In the genomic region with DNA sequence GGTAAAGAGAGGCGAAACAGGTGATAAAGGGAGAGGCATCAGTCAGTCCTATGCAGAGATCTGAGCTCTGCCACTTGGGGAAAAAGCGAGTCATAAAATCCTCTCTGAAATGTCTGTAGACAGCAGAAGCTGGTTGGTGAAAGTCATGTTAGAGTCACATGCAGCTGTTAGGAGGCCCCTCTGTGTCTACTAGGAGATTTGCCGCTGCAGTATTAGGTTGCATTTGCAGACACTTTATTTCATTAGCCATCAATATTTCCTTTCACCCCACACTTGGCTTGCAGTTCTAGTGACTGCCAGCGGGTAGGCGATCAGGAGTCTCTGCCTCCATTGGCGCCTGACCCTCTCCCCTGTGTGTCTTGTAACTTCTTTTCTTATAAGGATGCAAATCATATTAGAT, we compare ENCODE assay signal across 12 cellular contexts. TPM values are rescaled to one million over a fixed set of nuclear protein-coding genes. Genes with fewer than 3 reads are reported as not detected.
DNase-seq lines count a peak whose midpoint lies in the region; ATAC-seq and TF ChIP-seq lines count a peak whose summit lies in the region.
"Had no signal": no experiment of that assay in that cellular context is flagged by ENCODE, and none has a peak within 500 bp of the region (broad histone marks: within the 10 kb centered on the region; RNA-seq: fewer than 3 reads in every experiment).

No MANE protein-coding gene starts in this region.

- H3K4me1 ChIP-seq in A673 (ENCODE audit: insufficient read depth, low read length, poor library complexity, severe bottlenecking) (peaks cover 17% of the 10 kb centered on the region), GM23248 (ENCODE audit: insufficient read depth) (peaks cover 8% of the 10 kb centered on the region), PC-9 (replicated peaks; ENCODE audit: insufficient read depth) (peaks cover 9% of the 10 kb centered on the region; the same call in 1 of the 2 replicates), foreskin keratinocyte (no peaks in the 10 kb centered on the region)
- no peaks in the 10 kb centered on the region for H3K4me1 ChIP-seq in naive thymus-derived CD4-positive, alpha-beta T cell (ENCODE audit: control insufficient read depth in 2 of 2, insufficient read depth in 2 of 2, low read length in 2 of 2)
- H3K4me1 ChIP-seq: colonic mucosa, parathyroid adenoma had no signal

- POLR2A ChIA-PET in A673 (lab: Charles Lee; ENCODE audit: low non-redundant PET) (interaction anchor here (0.6 kb wide), 1 partner anchor 31 kb away, joined by 3 read pairs; no protein-coding TSS in a partner anchor), PC-9 (lab: Charles Lee; ENCODE audit: unreplicated experiment) (no interaction called here), RWPE1 (lab: Yijun Ruan, JAX; ENCODE audit: low non-redundant PET) (no interaction called here)
- POLR2A ChIA-PET in naive thymus-derived CD4-positive, alpha-beta T cell (lab: Charles Lee): no interaction called here

- H3K36me3 Mint-ChIP-seq in naive thymus-derived CD4-positive, alpha-beta T cell: no peaks in the 10 kb centered on the region

- CTCF ChIA-PET in A673 (lab: Charles Lee) (no interaction called here), PC-9 (lab: Charles Lee) (no interaction called here), RWPE1 (lab: Yijun Ruan, JAX) (no interaction called here)
- CTCF ChIA-PET in naive thymus-derived CD4-positive, alpha-beta T cell (lab: Charles Lee): interaction anchor here (1.4 kb wide), 1 partner anchor 85 kb away, joined by 3 read pairs; no protein-coding TSS in a partner anchor

- H3K27me3 Mint-ChIP-seq in naive thymus-derived CD4-positive, alpha-beta T cell: peaks cover 16 to 30% (median 18%) of the 10 kb centered on the region in 5 donors

- in situ Hi-C loops in GM23248 (cut with MboI): no loop called here

- H3K4me3 Mint-ChIP-seq in naive thymus-derived CD4-positive, alpha-beta T cell: no peak overlapping the region
- H3K4me3 Mint-ChIP-seq: activated CD4-positive, alpha-beta memory T cell treated with anti-CD3 and anti-CD28 coated beads, Interleukin-2, amount 10 ng/mL, durations not matched to agents 7 days and 5 days had no signal

- intact Hi-C loops in A673 (cut with micrococcal nuclease; ENCODE audit: unreplicated experiment): no loop called here
- intact Hi-C loops in PC-9 (cut with micrococcal nuclease; ENCODE audit: unreplicated experiment): no loop called here
- intact Hi-C loops in naive thymus-derived CD4-positive, alpha-beta T cell (cut with micrococcal nuclease): no loop called here
- intact Hi-C loops in left cardiac atrium (cut with DNase I): no loop called here

- no peak overlapping the region for H3K4me2 ChIP-seq in GM23248 (ENCODE audit: unreplicated experiment)
- H3K4me2 ChIP-seq in PC-9: peak overlapping the region; percentile 24; the same call in 1 of the 2 replicates

- H3K27ac Mint-ChIP-seq in naive thymus-derived CD4-positive, alpha-beta T cell: no peak overlapping the region
- H3K27ac Mint-ChIP-seq: activated CD4-positive, alpha-beta memory T cell treated with anti-CD3 and anti-CD28 coated beads, Interleukin-2, amount 10 ng/mL, durations not matched to agents 7 days and 5 days had no signal

- BruUV-seq in A673 (replicated peaks; lab: Mats Ljungman, UMichigan) (no TSS peak), PC-9 (replicated peaks; lab: Mats Ljungman, UMichigan) (no TSS peak)

- peaks cover 3 to 12% (median 9%) of the 10 kb centered on the region in 7 donors for H3K4me1 Mint-ChIP-seq in naive thymus-derived CD4-positive, alpha-beta T cell

- no peaks in the 10 kb centered on the region for H3K36me3 ChIP-seq in A673 (ENCODE audit: insufficient read depth, low read length, poor library complexity, severe bottlenecking)
- H3K36me3 ChIP-seq in GM23248 (ENCODE audit: low read depth): no peaks in the 10 kb centered on the region
- H3K36me3 ChIP-seq in PC-9 (ENCODE audit: low read depth): no peaks in the 10 kb centered on the region
- no peaks in the 10 kb centered on the region for H3K36me3 ChIP-seq in naive thymus-derived CD4-positive, alpha-beta T cell (ENCODE audit: control insufficient read depth in 2 of 3, insufficient read depth in 3 of 3, low read length in 3 of 3)
- H3K36me3 ChIP-seq: colonic mucosa had no signal

- no peak overlapping the region for H3K27ac ChIP-seq in A673 (ENCODE audit: low read depth, low read length, poor library complexity, severe bottlenecking)
- no peak overlapping the region for H3K27ac ChIP-seq in GM23248
- H3K27ac ChIP-seq in PC-9: no peak overlapping the region
- H3K27ac ChIP-seq in foreskin keratinocyte: no peak overlapping the region
- no peak overlapping the region for H3K27ac ChIP-seq in naive thymus-derived CD4-positive, alpha-beta T cell (ENCODE audit: low read depth, low read length)
- no peak overlapping the region for H3K27ac ChIP-seq in RWPE1
- H3K27ac ChIP-seq: colonic mucosa, parathyroid adenoma had no signal

- H3K9me2 ChIP-seq in GM23248 (ENCODE audit: insufficient read depth): no peaks in the 10 kb centered on the region
- H3K9me2 ChIP-seq in PC-9 (ENCODE audit: insufficient read depth): no peaks in the 10 kb centered on the region; the same call in 1 of the 2 replicates

- 81 to 83% methylated on average over 6 of the region's 6 CpGs for WGBS in GM23248 (ENCODE audit: low coverage in 1 of 2, low lambda C conversion rate in 2 of 2, missing lambda C conversion rate in 2 of 2), 2 experiments

- H2AFZ ChIP-seq in GM23248: no peak overlapping the region
- H2AFZ ChIP-seq in PC-9: no peak overlapping the region
- H2AFZ ChIP-seq: parathyroid adenoma had no signal

- H3K4me3 ChIP-seq in A673 (ENCODE audit: low read depth, low read length, poor library complexity, severe bottlenecking) (no peak overlapping the region), GM23248 (no peak overlapping the region), PC-9 (no peak overlapping the region)
- H3K4me3 ChIP-seq in naive thymus-derived CD4-positive, alpha-beta T cell (ENCODE audit: low read length): no peak overlapping the region
- H3K4me3 ChIP-seq: colonic mucosa had no signal

- DNase-seq in A673 (ENCODE audit: low spot score) (peak; percentile 14), GM23248 (peak; percentile 49), PC-9 (no peak), foreskin keratinocyte (no peak), NCI-H1048 (lab: John Stamatoyannopoulos, UW) (no peak), left cardiac atrium (no peak), RWPE1 (ENCODE audit: low spot score) (no peak)
- DNase-seq in naive thymus-derived CD4-positive, alpha-beta T cell: no peak
- DNase-seq: activated CD4-positive, alpha-beta memory T cell treated with anti-CD3 and anti-CD28 coated beads, Interleukin-2, amount 10 ng/mL, durations not matched to agents 7 days and 5 days; C1 segment of cervical spinal cord; colonic mucosa had no signal

- no peaks in the 10 kb centered on the region for H3K9me3 Mint-ChIP-seq in naive thymus-derived CD4-positive, alpha-beta T cell
- H3K9me3 Mint-ChIP-seq: activated CD4-positive, alpha-beta memory T cell treated with anti-CD3 and anti-CD28 coated beads, Interleukin-2, amount 10 ng/mL, durations not matched to agents 7 days and 5 days had no signal

- H3K79me2 ChIP-seq in GM23248 (ENCODE audit: insufficient read depth) (no peaks in the 10 kb centered on the region), PC-9 (ENCODE audit: low read depth) (no peaks in the 10 kb centered on the region)
- H3K79me2 ChIP-seq: parathyroid adenoma had no signal

- H3K27me3 ChIP-seq in A673 (replicated peaks; ENCODE audit: insufficient read depth, low read depth, low read length, poor library complexity) (no peaks in the 10 kb centered on the region), GM23248 (replicated peaks; ENCODE audit: insufficient read depth) (no peaks in the 10 kb centered on the region), PC-9 (ENCODE audit: insufficient read depth, low read depth) (no peaks in the 10 kb centered on the region), foreskin keratinocyte (peaks cover 21% of the 10 kb centered on the region)
- no peaks in the 10 kb centered on the region for H3K27me3 ChIP-seq in naive thymus-derived CD4-positive, alpha-beta T cell (ENCODE audit: control insufficient read depth in 2 of 2, insufficient read depth in 2 of 2, low read length in 2 of 2)
- H3K27me3 ChIP-seq: colonic mucosa had no signal

- ATAC-seq in foreskin keratinocyte (peak; percentile 72), left cardiac atrium (no peak)
- no peak for ATAC-seq in naive thymus-derived CD4-positive, alpha-beta T cell

- TF ChIP-seq CTCF in A673 (conservative IDR thresholded peaks at IDR 0.05; ENCODE audit: low read depth, low read length) (0 out of 2 replicates have a peak, but pooled peaks have one; percentile 14), PC-9 (conservative IDR thresholded peaks at IDR 0.05) (no peak; the same call in 1 of the 2 replicates), foreskin keratinocyte (conservative IDR thresholded peaks at IDR 0.05) (no peak), RWPE1 (conservative IDR thresholded peaks at IDR 0.05; ENCODE audit: low read depth) (no peak)

- H3K9ac ChIP-seq in GM23248: no peak overlapping the region
- H3K9ac ChIP-seq: parathyroid adenoma had no signal

- H3F3A ChIP-seq in GM23248 (ENCODE audit: insufficient read depth) (no peaks in the 10 kb centered on the region), PC-9 (ENCODE audit: insufficient read depth, low read depth) (peaks cover 3% of the 10 kb centered on the region; the same call in 1 of the 2 replicates)

- H4K20me1 ChIP-seq in GM23248 (ENCODE audit: insufficient read depth) (no peaks in the 10 kb centered on the region), PC-9 (ENCODE audit: insufficient read depth) (no peaks in the 10 kb centered on the region)

- H3K9me3 ChIP-seq in A673 (ENCODE audit: low read depth, low read length, poor library complexity, severe bottlenecking) (no peaks in the 10 kb centered on the region), GM23248 (ENCODE audit: low read depth) (no peaks in the 10 kb centered on the region), PC-9 (ENCODE audit: insufficient read depth, low read depth) (no peaks in the 10 kb centered on the region)
- no peaks in the 10 kb centered on the region for H3K9me3 ChIP-seq in naive thymus-derived CD4-positive, alpha-beta T cell (ENCODE audit: control insufficient read depth in 2 of 3, low read length in 3 of 3)
- H3K9me3 ChIP-seq: colonic mucosa had no signal

RNA-seq across cellular contexts. Expression of a gene that starts 16.2 kb away (rescaled TPM):
- total RNA-seq in A673 (2021) (not detected in 2 replicates), PC-9 (2021) (not detected in 2 replicates), foreskin keratinocyte (not detected in 2 replicates), left cardiac atrium (under 1 TPM in 1 of 2 donors, not detected in 1; 0.13 TPM)
- not detected in 2 replicates for total RNA-seq in GM23248 (2014; rRNA removed; shearing (Covaris generic))
- polyA plus RNA-seq in GM23248 (2016; fragmentation: Nextera tagmentation; extraction: Ambion mirVana) (not detected in 2 replicates), foreskin keratinocyte (not detected in 2 replicates)
- total RNA-seq in naive thymus-derived CD4-positive, alpha-beta T cell: under 1 TPM in 1 of 5 experiments, not detected in 4; 0.71 TPM
- polyA plus RNA-seq in naive thymus-derived CD4-positive, alpha-beta T cell: not detected
- total RNA-seq: colonic mucosa had no signal

RNA-seq across cellular contexts. Expression of a gene that starts 22.8 kb away (rescaled TPM):
- not detected in 2 replicates for total RNA-seq in A673 (2021)
- total RNA-seq in GM23248 (2014; rRNA removed; shearing (Covaris generic)): 0.11 and 0.51 TPM in 2 replicates
- 0.10 TPM in 1 of 2 replicates, not detected in the other for polyA plus RNA-seq in GM23248 (2016; fragmentation: Nextera tagmentation; extraction: Ambion mirVana)
- not detected in 2 replicates for total RNA-seq in PC-9 (2021)
- total RNA-seq in foreskin keratinocyte: not detected in 2 replicates
- polyA plus RNA-seq in foreskin keratinocyte: not detected in 2 replicates
- total RNA-seq in naive thymus-derived CD4-positive, alpha-beta T cell: 1 to 10 TPM in 1 of 5 experiments, not detected in 4; 1.1 TPM
- not detected for polyA plus RNA-seq in naive thymus-derived CD4-positive, alpha-beta T cell
- total RNA-seq in left cardiac atrium: 10 to 100 TPM; 10.5 to 21.8 TPM
- total RNA-seq: colonic mucosa had no signal

RNA-seq across cellular contexts. Expression of a gene that starts 37.6 kb away (rescaled TPM):
- 69.6 and 87.7 TPM in 2 replicates for total RNA-seq in A673 (2021)
- total RNA-seq in GM23248 (2014; rRNA removed; shearing (Covaris generic)): 368 and 415 TPM in 2 replicates
- 638 and 651 TPM in 2 replicates for polyA plus RNA-seq in GM23248 (2016; fragmentation: Nextera tagmentation; extraction: Ambion mirVana)
- 84.7 and 139 TPM in 2 replicates for total RNA-seq in PC-9 (2021)
- 167 and 176 TPM in 2 replicates for total RNA-seq in foreskin keratinocyte
- polyA plus RNA-seq in foreskin keratinocyte: 165 and 172 TPM in 2 replicates
- 10 to 100 TPM; 11.5 to 38.6 (median 13.4) TPM for total RNA-seq in naive thymus-derived CD4-positive, alpha-beta T cell
- polyA plus RNA-seq in naive thymus-derived CD4-positive, alpha-beta T cell: 1 to 10 TPM; 4.7 TPM
- 100 to 1,000 TPM; 188 to 189 TPM for total RNA-seq in left cardiac atrium

RNA-seq across cellular contexts. Expression of a gene that starts 52.0 kb away (rescaled TPM):
- total RNA-seq in A673 (2021): not detected in 2 replicates
- 0.11 and 0.13 TPM in 2 replicates for total RNA-seq in GM23248 (2014; rRNA removed; shearing (Covaris generic))
- 0.14 and 0.30 TPM in 2 replicates for polyA plus RNA-seq in GM23248 (2016; fragmentation: Nextera tagmentation; extraction: Ambion mirVana)
- total RNA-seq in PC-9 (2021): 1.1 TPM in 2 replicates
- total RNA-seq in foreskin keratinocyte: not detected in 2 replicates
- polyA plus RNA-seq in foreskin keratinocyte: not detected in 2 replicates
- total RNA-seq in naive thymus-derived CD4-positive, alpha-beta T cell: not detected
- not detected for polyA plus RNA-seq in naive thymus-derived CD4-positive, alpha-beta T cell
- 100 to 1,000 TPM; 114 to 176 TPM for total RNA-seq in left cardiac atrium
- total RNA-seq: activated CD4-positive, alpha-beta memory T cell treated with anti-CD3 and anti-CD28 coated beads, Interleukin-2, amount 10 ng/mL, durations not matched to agents 7 days and 5 days had no signal

Comparison
In these comparisons a context has a peak if more than half of its experiments do, and no peak if none do; other contexts are left out.
1. DNase-seq: peak in A673 (single experiment) and GM23248 (single experiment); none in PC-9 (0 of 2), foreskin keratinocyte (0 of 2), NCI-H1048 (single experiment), naive thymus-derived CD4-positive, alpha-beta T cell (0 of 9), left cardiac atrium (single experiment) and RWPE1 (single experiment).